ENCODE assay signal across 11 cellular contexts in genomic region chr19:4816388-4817165, GRCh38. TPM values are rescaled to one million over a fixed set of nuclear protein-coding genes. Genes with fewer than 3 reads are reported as not detected.
DNase-seq lines count a peak whose midpoint lies in the region; ATAC-seq and TF ChIP-seq lines count a peak whose summit lies in the region.
"Had no signal": no experiment of that assay in that cellular context is flagged by ENCODE, and none has a peak within 500 bp of the region (broad histone marks: within the 10 kb centered on the region; RNA-seq: fewer than 3 reads in every experiment).

No MANE protein-coding gene starts in this region.

- H3K36me3 ChIP-seq in RWPE2 (ENCODE audit: low read depth) (peaks cover 13% of the 10 kb centered on the region), liver (ENCODE audit: control insufficient read depth in 4 of 4, insufficient read depth in 3 of 4, low read depth in 1 of 4, low read length in 3 of 4) (peaks cover 3 to 17% (median 4%) of the 10 kb centered on the region in 4 donors), subcutaneous abdominal adipose tissue (ENCODE audit: control insufficient read depth in 5 of 5, insufficient read depth in 5 of 5, low read length in 5 of 5) (peaks cover 0 to 35% (median 28%) of the 10 kb centered on the region in 5 donors)
- H3K36me3 ChIP-seq: cardiac muscle cell had no signal

- H3K4me3 ChIP-seq in RWPE2 (ENCODE audit: severe bottlenecking) (no peak overlapping the region), liver (ENCODE audit: low read depth in 1 of 3, low read length in 3 of 3) (no peak overlapping the region), subcutaneous abdominal adipose tissue (ENCODE audit: low read depth in 1 of 5, low read length in 5 of 5) (peak overlapping the region in 1 of 5 donors; percentile 54)
- H3K4me3 ChIP-seq: cardiac muscle cell had no signal

- H3K9me3 ChIP-seq in RWPE2 (ENCODE audit: severe bottlenecking) (no peaks in the 10 kb centered on the region), liver (ENCODE audit: control insufficient read depth in 4 of 4, low read length in 3 of 4) (no peaks in the 10 kb centered on the region), subcutaneous abdominal adipose tissue (ENCODE audit: control insufficient read depth in 5 of 5, low read length in 5 of 5) (no peaks in the 10 kb centered on the region)

- peak; percentile 7 for TF ChIP-seq POLR2A in GM19193 (IDR thresholded peaks at IDR 0.05; ENCODE audit: extremely low read depth, insufficient read depth, insufficient read length)

- H3K4me1 ChIP-seq in RWPE2 (ENCODE audit: insufficient read depth, poor library complexity, severe bottlenecking) = peaks cover 9% of the 10 kb centered on the region
- peaks cover 0 to 22% (median 8%) of the 10 kb centered on the region in 4 donors for H3K4me1 ChIP-seq in liver (ENCODE audit: control insufficient read depth in 4 of 4, insufficient read depth in 4 of 4, low read length in 3 of 4)
- H3K4me1 ChIP-seq in subcutaneous abdominal adipose tissue (ENCODE audit: control insufficient read depth in 5 of 5, insufficient read depth in 5 of 5, low read length in 5 of 5) = peaks cover 3 to 27% (median 16%) of the 10 kb centered on the region in 5 donors

- H3K27ac ChIP-seq in RWPE2 (ENCODE audit: poor library complexity, severe bottlenecking) = peak overlapping the region; percentile 98
- peak overlapping the region; percentile 21 to 60 for H3K27ac ChIP-seq in liver (ENCODE audit: low read depth in 1 of 2, low read length in 2 of 2)
- H3K27ac ChIP-seq in subcutaneous abdominal adipose tissue (ENCODE audit: low read depth, low read length) = peak overlapping the region; percentile 37
- H3K27ac ChIP-seq: cardiac muscle cell had no signal

- ATAC-seq in RWPE2 (ENCODE audit: low read depth) (no peak), HG03196 (IDR thresholded peaks at IDR 0.05; ENCODE audit: unreplicated experiment) (no peak)

- WGBS in liver = 92% methylated on average over 41 of the region's 41 CpGs

- TF ChIP-seq RAD21 in liver (IDR thresholded peaks at IDR 0.05) = no peak

- DNase-seq in RWPE2 (ENCODE audit: low spot score) = no peak
- no peak for DNase-seq in effector CD4-positive, alpha-beta T cell
- no peak for DNase-seq in activated effector memory CD4-positive, alpha-beta T cell treated with anti-CD3 and anti-CD28 coated beads, Interleukin-2, amount 50 U/mL, for 16 hours
- DNase-seq: activated naive CD4-positive, alpha-beta T cell treated with Interleukin-2 at 50 U/mL for 16 hours; CD8-positive, alpha-beta memory T cell; stimulated activated CD4-positive, alpha-beta T cell treated with anti-CD3 and anti-CD28 coated beads, Interleukin-2, amount 100 ng/mL, for 48 hours had no signal

- no peak overlapping the region for H3K9ac ChIP-seq in liver (ENCODE audit: low read depth in 1 of 2, low read length in 2 of 2)
- H3K9ac ChIP-seq in subcutaneous abdominal adipose tissue (ENCODE audit: low read length in 5 of 5) = peak overlapping the region in 2 of 5 donors; percentile 45 to 70

- no peak for TF ChIP-seq CTCF in RWPE2 (IDR thresholded peaks at IDR 0.05; ENCODE audit: poor library complexity, severe bottlenecking)
- TF ChIP-seq CTCF in liver (IDR thresholded peaks at IDR 0.05; ENCODE audit: low read depth, low read length, missing input control) = no peak

- no peaks in the 10 kb centered on the region for H3K27me3 ChIP-seq in RWPE2 (ENCODE audit: insufficient read depth, poor library complexity, severe bottlenecking)
- H3K27me3 ChIP-seq in liver (ENCODE audit: control insufficient read depth in 4 of 4, insufficient read depth in 4 of 4, low read length in 3 of 4) = no peaks in the 10 kb centered on the region
- no peaks in the 10 kb centered on the region for H3K27me3 ChIP-seq in subcutaneous abdominal adipose tissue (ENCODE audit: control insufficient read depth in 5 of 5, insufficient read depth in 4 of 5, low read length in 5 of 5)
- H3K27me3 ChIP-seq: cardiac muscle cell had no signal

TF ChIP-seq in liver, 16 proteins besides CTCF, POLR2A, EP300 and RAD21:
- TF ChIP-seq RXRA (IDR thresholded peaks at IDR 0.05) (no peak), EGR1 (IDR thresholded peaks at IDR 0.05; ENCODE audit: low read depth in 2 of 2) (no peak)

RNA-seq across cellular contexts. Expression of gene TICAM1, which starts 14.9 kb away (rescaled TPM):
- 1 to 10 TPM; 2.1 to 4.6 TPM for total RNA-seq in liver
- polyA plus RNA-seq in liver = 1 to 10 TPM; 6.3 to 8.6 TPM

RNA-seq across cellular contexts. Expression of gene FEM1A, which starts 25.0 kb away (rescaled TPM):
- total RNA-seq in liver = 10 to 100 TPM in 1 of 2 donors, 1 to 10 TPM in 1; 10.0 to 15.1 TPM
- 1 to 10 TPM in 1 of 2 donors, under 1 TPM in 1; 0.25 to 4.9 TPM for polyA plus RNA-seq in liver

RNA-seq across cellular contexts. Expression of gene PLIN3, which starts 50.9 kb away (rescaled TPM):
- total RNA-seq in liver = 10 to 100 TPM; 22.3 to 30.2 TPM
- polyA plus RNA-seq in liver = 10 to 100 TPM; 16.9 to 19.2 TPM

Comparison
In these comparisons a context has a peak if more than half of its experiments do, and no peak if none do; other contexts are left out.
1. H3K27ac ChIP-seq: peak in every context shown above with its lines; median percentile 98 in RWPE2; 40 in liver; 37 in subcutaneous abdominal adipose tissue.